Comparison of ENCODE assay signal across 13 cellular contexts in the genomic region with DNA sequence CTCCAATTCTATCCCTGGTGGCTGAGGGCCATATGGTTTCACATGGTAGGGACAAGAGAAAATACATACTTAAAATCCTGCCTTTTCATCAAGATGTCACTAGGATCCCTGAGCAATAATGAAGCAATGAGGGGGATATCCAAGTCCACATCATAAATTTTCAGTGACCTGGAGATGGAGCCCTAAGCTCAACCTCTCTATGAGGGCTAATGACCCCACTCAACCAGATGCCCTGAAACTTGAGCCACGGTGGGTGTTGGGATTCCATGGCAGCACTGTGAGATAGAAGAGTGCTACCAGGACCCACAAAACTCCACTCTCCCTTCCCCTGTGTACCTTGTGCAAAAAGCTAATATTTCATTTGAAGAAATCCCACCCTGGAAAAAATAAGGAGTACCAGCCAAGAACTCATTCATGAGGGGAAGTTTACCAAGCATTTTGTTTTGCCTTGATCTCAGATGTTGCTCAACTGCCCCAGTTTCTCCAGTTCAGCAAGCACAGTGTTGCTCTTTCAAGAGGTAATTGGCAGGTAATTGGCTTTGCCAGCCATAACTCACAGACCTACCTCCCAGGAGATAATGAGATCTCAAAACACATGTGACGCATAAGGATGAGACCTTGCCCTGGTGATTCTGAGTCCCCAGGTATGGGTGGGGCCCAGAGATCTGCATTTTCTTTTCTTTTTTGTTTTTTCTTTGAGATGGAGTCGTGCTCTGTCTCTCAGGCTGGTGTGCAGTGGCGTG. TPM values are rescaled to one million over a fixed set of nuclear protein-coding genes. Genes with fewer than 3 reads are reported as not detected.
DNase-seq lines count a peak whose midpoint lies in the region; ATAC-seq and TF ChIP-seq lines count a peak whose summit lies in the region.
"Had no signal": no experiment of that assay in that cellular context is flagged by ENCODE, and none has a peak within 500 bp of the region (broad histone marks: within the 10 kb centered on the region; RNA-seq: fewer than 3 reads in every experiment).

No MANE protein-coding gene starts in this region.

- no peak overlapping the region for H3K27ac ChIP-seq in CD8-positive, alpha-beta T cell (ENCODE audit: low read depth, low read length)
- H3K27ac ChIP-seq: neural progenitor cell, Peyer's patch had no signal

- TF ChIP-seq CTCF in CD8-positive, alpha-beta T cell (IDR thresholded peaks at IDR 0.05): no peak
- TF ChIP-seq CTCF in GM20000 (IDR thresholded peaks at IDR 0.05; ENCODE audit: extremely low read depth, missing control alignments): peak; percentile 3

- no peaks in the 10 kb centered on the region for H3K36me3 Mint-ChIP-seq in CD8-positive, alpha-beta T cell
- H3K36me3 Mint-ChIP-seq: activated naive CD4-positive, alpha-beta T cell treated with anti-CD3 and anti-CD28 coated beads, Interleukin-2, amount 10 ng/mL, durations not matched to agents 7 days and 5 days; neural progenitor cell had no signal

- H3K27me3 ChIP-seq in CD8-positive, alpha-beta T cell (ENCODE audit: insufficient read depth, low read length): no peaks in the 10 kb centered on the region
- H3K27me3 ChIP-seq: neural progenitor cell, Peyer's patch had no signal

- no peaks in the 10 kb centered on the region for H3K9me3 Mint-ChIP-seq in CD8-positive, alpha-beta T cell
- H3K9me3 Mint-ChIP-seq: activated B cell treated with CpG ODN at 0.5 μM for 24 hours; activated naive CD4-positive, alpha-beta T cell treated with anti-CD3 and anti-CD28 coated beads, Interleukin-2, amount 10 ng/mL, durations not matched to agents 7 days and 5 days had no signal

- intact Hi-C loops in CD8-positive, alpha-beta T cell (cut with DNase I, micrococcal nuclease): loop anchor here (1.0 to 2.0 kb wide), 5 partner anchors 46 to 156 kb away; a partner anchor contains a TSS
- intact Hi-C loops in left colon (cut with DNase I, micrococcal nuclease): no loop called here

- no peak for ATAC-seq in CD8-positive, alpha-beta T cell
- ATAC-seq in left colon (peak; percentile 53), GM21528 (IDR thresholded peaks at IDR 0.05; ENCODE audit: low FRiP score, unreplicated experiment) (no peak), GM19455 (IDR thresholded peaks at IDR 0.05; ENCODE audit: unreplicated experiment) (no peak)

- no peak for DNase-seq in CD8-positive, alpha-beta T cell
- DNase-seq in GM20000 (ENCODE audit: low spot score) (no peak), SK-N-DZ (ENCODE audit: low spot score) (peak; percentile 84), left colon (no peak), glomerular visceral epithelial cell (ENCODE audit: extremely low spot score) (no peak), SIG-M5 (lab: John Stamatoyannopoulos, UW) (no peak)
- DNase-seq: activated B cell treated with CpG ODN at 0.5 μM for 24 hours, kidney had no signal

- H3K27ac Mint-ChIP-seq in CD8-positive, alpha-beta T cell: peak overlapping the region; percentile 94
- H3K27ac Mint-ChIP-seq: neural progenitor cell had no signal

- POLR2A ChIA-PET in CD8-positive, alpha-beta T cell (lab: Charles Lee): no interaction called here

- H3K9me3 ChIP-seq in CD8-positive, alpha-beta T cell (ENCODE audit: low read length): no peaks in the 10 kb centered on the region
- H3K9me3 ChIP-seq: Peyer's patch had no signal

- no peaks in the 10 kb centered on the region for H3K27me3 Mint-ChIP-seq in CD8-positive, alpha-beta T cell (ENCODE audit: low read depth)
- H3K27me3 Mint-ChIP-seq: activated B cell treated with CpG ODN at 0.5 μM for 24 hours had no signal

- CTCF ChIA-PET in CD8-positive, alpha-beta T cell (lab: Charles Lee): interaction anchor here (0.7 to 2.5 kb wide), 11 partner anchors 14 to 156 kb away, joined by 3 to 8 read pairs (median 4); no protein-coding TSS in a partner anchor

- peaks cover 44% of the 10 kb centered on the region for H3K4me1 Mint-ChIP-seq in CD8-positive, alpha-beta T cell (ENCODE audit: low read depth)

- no peak overlapping the region for H3K4me3 ChIP-seq in CD8-positive, alpha-beta T cell (ENCODE audit: low read depth, low read length)
- H3K4me3 ChIP-seq: neural progenitor cell, Peyer's patch had no signal

- H3K4me3 Mint-ChIP-seq in CD8-positive, alpha-beta T cell: no peak overlapping the region
- H3K4me3 Mint-ChIP-seq: activated B cell treated with CpG ODN at 0.5 μM for 24 hours; activated naive CD4-positive, alpha-beta T cell treated with anti-CD3 and anti-CD28 coated beads, Interleukin-2, amount 10 ng/mL, durations not matched to agents 7 days and 5 days; neural progenitor cell had no signal

- no peaks in the 10 kb centered on the region for H3K36me3 ChIP-seq in CD8-positive, alpha-beta T cell (ENCODE audit: insufficient read depth, low read length)
- H3K36me3 ChIP-seq: neural progenitor cell, Peyer's patch had no signal

- peaks cover 44% of the 10 kb centered on the region for H3K4me1 ChIP-seq in CD8-positive, alpha-beta T cell (ENCODE audit: insufficient read depth, low read length)
- H3K4me1 ChIP-seq: neural progenitor cell had no signal

RNA-seq across cellular contexts. Expression of a gene that starts 50.9 kb away (rescaled TPM):
- 10 to 100 TPM; 84.7 to 85.7 TPM for total RNA-seq in CD8-positive, alpha-beta T cell
- 13.8 and 18.8 TPM in 2 replicates for polyA plus RNA-seq in SK-N-DZ (2014; cell fraction: cytosol; rRNA removed)
- polyA plus RNA-seq in SK-N-DZ (2014; cell fraction: nucleus; rRNA removed): 54.7 and 56.2 TPM in 2 replicates
- 1 to 10 TPM; 8.5 to 8.7 TPM for total RNA-seq in left colon

Comparison
In these comparisons a context has a peak if more than half of its experiments do, and no peak if none do; other contexts are left out.
1. RNA of a gene that starts 50.9 kb away (total RNA-seq): 84.7 to 85.7 TPM in CD8-positive, alpha-beta T cell; 8.5 to 8.7 TPM in left colon; every median in the first group is over 4 times any median in the second.
2. intact Hi-C loops: an anchor here in CD8-positive, alpha-beta T cell (1.0 to 2.0 kb wide); none called in left colon.